Comparison of ENCODE assay signal across 18 cellular contexts in genomic region chr10:99525897-99526296, GRCh38. TPM values are rescaled to one million over a fixed set of nuclear protein-coding genes. Genes with fewer than 3 reads are reported as not detected.
DNase-seq lines count a peak whose midpoint lies in the region; TF ChIP-seq lines count a peak whose summit lies in the region.
"Had no signal": no experiment of that assay in that cellular context is flagged by ENCODE, and none has a peak within 500 bp of the region (broad histone marks: within the 10 kb centered on the region; RNA-seq: fewer than 3 reads in every experiment).

No MANE protein-coding gene starts in this region.

- H3K27ac ChIP-seq in colonic mucosa, result peak overlapping the region; percentile 79
- H3K27ac ChIP-seq in muscle layer of duodenum (ENCODE audit: low read length), result peak overlapping the region; percentile 82
- peak overlapping the region; percentile 75 to 95 (median 86) for H3K27ac ChIP-seq in spleen
- H3K27ac ChIP-seq: A549 had no signal

- H3K36me3 Mint-ChIP-seq in activated CD4-positive, alpha-beta memory T cell treated with anti-CD3 and anti-CD28 coated beads, Interleukin-2, amount 10 ng/mL, durations not matched to agents 7 days and 5 days (ENCODE audit: low read depth), result peaks cover 2% of the 10 kb centered on the region
- H3K36me3 Mint-ChIP-seq: CD8-positive, alpha-beta T cell had no signal

- H3K9me3 ChIP-seq in colonic mucosa (no peaks in the 10 kb centered on the region), muscle layer of duodenum (ENCODE audit: control insufficient read depth in 1 of 2, low read length in 2 of 2) (no peaks in the 10 kb centered on the region), spleen (no peaks in the 10 kb centered on the region)
- H3K9me3 ChIP-seq: A549 had no signal

- no peak for TF ChIP-seq POLR2A in spleen (IDR thresholded peaks at IDR 0.05)

- POLR2A ChIA-PET in activated CD4-positive, alpha-beta memory T cell treated with anti-CD3 and anti-CD28 coated beads, Interleukin-2, amount 10 ng/mL, durations not matched to agents 7 days and 5 days (lab: Charles Lee), result no interaction called here

- no peak overlapping the region for H3K4me3 ChIP-seq in colonic mucosa
- peak overlapping the region in 1 of 2 donors; percentile 14 for H3K4me3 ChIP-seq in muscle layer of duodenum (ENCODE audit: low read depth in 1 of 2, low read length in 2 of 2)
- no peak overlapping the region for H3K4me3 ChIP-seq in spleen
- H3K4me3 ChIP-seq: A549 had no signal

- peaks cover 5% of the 10 kb centered on the region for H3K4me1 ChIP-seq in colonic mucosa
- peaks cover 14 to 30% of the 10 kb centered on the region in 2 donors for H3K4me1 ChIP-seq in muscle layer of duodenum (ENCODE audit: control insufficient read depth in 1 of 2, insufficient read depth in 2 of 2, low read length in 2 of 2)
- peaks cover 5 to 100% (median 62%) of the 10 kb centered on the region in 6 donors for H3K4me1 ChIP-seq in spleen
- H3K4me1 ChIP-seq: A549 had no signal

- intact Hi-C loops in colonic mucosa (cut with DNase I) (no loop called here), spleen (cut with DNase I; ENCODE audit: low total_unique reads) (no loop called here)

- no peaks in the 10 kb centered on the region for H3K9me3 Mint-ChIP-seq in activated CD4-positive, alpha-beta memory T cell treated with anti-CD3 and anti-CD28 coated beads, Interleukin-2, amount 10 ng/mL, durations not matched to agents 7 days and 5 days
- H3K9me3 Mint-ChIP-seq: CD8-positive, alpha-beta T cell had no signal

- peaks cover 84% of the 10 kb centered on the region for H3K27me3 ChIP-seq in colonic mucosa
- peaks cover 43% of the 10 kb centered on the region for H3K27me3 ChIP-seq in muscle layer of duodenum (ENCODE audit: low read depth, low read length)
- H3K27me3 ChIP-seq in spleen (replicated peaks in 1 of 7), result peaks cover 0 to 100% (median 61%) of the 10 kb centered on the region in 7 donors

- DNase-seq in colonic mucosa (no peak), spleen (no peak), iPS-NIHi11 (ENCODE audit: low spot score) (no peak), EL (no peak)
- DNase-seq in activated CD4-positive, alpha-beta memory T cell treated with anti-CD3 and anti-CD28 coated beads, Interleukin-2, amount 10 ng/mL, durations not matched to agents 7 days and 5 days, result no peak
- DNase-seq: CD8-positive, alpha-beta T cell; COR-L47; DMS153; DMS79 treated with DMSO at 0.1 percent for 48 hours; GDM1; HCEC 1CT had no signal

- H3K9ac ChIP-seq in colonic mucosa (ENCODE audit: low read depth in 2 of 2, low read length in 2 of 2), result no peak overlapping the region

- no peaks in the 10 kb centered on the region for H3K36me3 ChIP-seq in colonic mucosa
- no peaks in the 10 kb centered on the region for H3K36me3 ChIP-seq in muscle layer of duodenum (ENCODE audit: control insufficient read depth in 1 of 2, insufficient read depth in 2 of 2, low read length in 2 of 2)
- no peaks in the 10 kb centered on the region for H3K36me3 ChIP-seq in spleen

- H3K27me3 Mint-ChIP-seq in activated CD4-positive, alpha-beta memory T cell treated with anti-CD3 and anti-CD28 coated beads, Interleukin-2, amount 10 ng/mL, durations not matched to agents 7 days and 5 days, result peaks cover 77% of the 10 kb centered on the region

- H3K4me3 Mint-ChIP-seq in activated CD4-positive, alpha-beta memory T cell treated with anti-CD3 and anti-CD28 coated beads, Interleukin-2, amount 10 ng/mL, durations not matched to agents 7 days and 5 days, result no peak overlapping the region
- H3K4me3 Mint-ChIP-seq: CD8-positive, alpha-beta T cell had no signal

- CTCF ChIA-PET in activated CD4-positive, alpha-beta memory T cell treated with anti-CD3 and anti-CD28 coated beads, Interleukin-2, amount 10 ng/mL, durations not matched to agents 7 days and 5 days (lab: Charles Lee), result no interaction called here

- H3K27ac Mint-ChIP-seq in activated CD4-positive, alpha-beta memory T cell treated with anti-CD3 and anti-CD28 coated beads, Interleukin-2, amount 10 ng/mL, durations not matched to agents 7 days and 5 days, result no peak overlapping the region
- H3K27ac Mint-ChIP-seq: CD14-positive monocyte; CD8-positive, alpha-beta T cell had no signal

- peaks cover 8% of the 10 kb centered on the region for H3K4me1 Mint-ChIP-seq in activated CD4-positive, alpha-beta memory T cell treated with anti-CD3 and anti-CD28 coated beads, Interleukin-2, amount 10 ng/mL, durations not matched to agents 7 days and 5 days

- TF ChIP-seq CTCF in colonic mucosa (IDR thresholded peaks at IDR 0.05) (no peak), spleen (IDR thresholded peaks at IDR 0.05 in 8 of 11, conservative IDR thresholded peaks at IDR 0.05 in 3 of 11) (no peak)

RNA-seq across cellular contexts. Expression of gene NKX2-3, which starts 6.8 kb away (rescaled TPM):
- 1 to 10 TPM; 5.4 to 7.9 TPM for total RNA-seq in colonic mucosa
- total RNA-seq in spleen, result 10 to 100 TPM; 27.4 to 69.1 (median 38.7) TPM
- polyA plus RNA-seq in spleen, result 10 to 100 TPM; 10.8 to 29.3 (median 11.4) TPM
- not detected for total RNA-seq in activated CD4-positive, alpha-beta memory T cell treated with anti-CD3 and anti-CD28 coated beads, Interleukin-2, amount 10 ng/mL, durations not matched to agents 7 days and 5 days
- total RNA-seq: CD8-positive, alpha-beta T cell; H4; HepG2 had no signal
- polyA plus RNA-seq: A549, AG04450, BJ, CD14-positive monocyte, HepG2 had no signal

Comparison
In these comparisons a context has a peak if more than half of its experiments do, and no peak if none do; other contexts are left out.
1. RNA of gene NKX2-3, which starts 6.8 kb away (total RNA-seq): 27.4 to 69.1 TPM in spleen and 5.4 to 7.9 TPM in colonic mucosa; not detected in activated CD4-positive, alpha-beta memory T cell treated with anti-CD3 and anti-CD28 coated beads, Interleukin-2, amount 10 ng/mL, durations not matched to agents 7 days and 5 days; every median in the first group is over 4 times any median in the second.
2. Peak in every context shown above with its lines, with median percentiles within 50 percentile points of each other: H3K27ac ChIP-seq.